2 cellular contexts compared by ENCODE assay signal in the genomic region with DNA sequence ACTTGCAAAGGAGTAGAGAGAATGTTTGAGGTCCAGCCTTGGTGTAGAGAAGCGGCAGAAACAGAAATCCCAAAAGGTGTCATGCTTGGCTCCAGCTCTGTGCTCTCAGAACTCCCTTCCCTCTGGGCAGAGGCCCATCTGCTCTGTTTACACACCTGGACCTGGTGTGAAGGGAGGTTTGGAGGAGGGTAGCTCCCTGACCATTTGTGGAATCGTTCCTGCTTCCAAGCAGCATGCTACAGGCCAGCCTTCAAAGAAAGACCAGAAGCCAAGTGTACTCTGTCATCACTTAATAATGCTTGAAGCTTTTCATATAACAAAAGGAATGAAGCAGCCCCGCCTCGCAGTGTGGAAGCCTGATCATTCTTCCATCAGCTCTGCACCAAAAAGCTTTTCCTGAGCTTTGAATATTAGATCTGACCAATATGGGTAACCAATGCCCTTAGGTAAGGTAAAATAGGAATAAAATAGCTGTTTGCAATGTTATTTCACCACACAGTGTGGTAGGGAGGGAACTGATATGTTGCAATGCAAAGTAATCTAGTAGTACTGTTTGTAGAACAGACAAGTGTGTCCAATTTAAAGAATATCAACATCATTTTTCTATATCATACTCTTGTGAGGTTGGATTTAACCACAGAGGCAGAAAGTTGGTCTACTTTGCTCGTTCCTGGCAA.
TF ChIP-seq lines count a peak whose summit lies in the region.

No MANE protein-coding gene starts in this region.

TF ChIP-seq in GM23338, 12 proteins besides CTCF, POLR2A, EP300 and RAD21 (continued from another document and continues in another):
- TF ChIP-seq, protein P1, sequence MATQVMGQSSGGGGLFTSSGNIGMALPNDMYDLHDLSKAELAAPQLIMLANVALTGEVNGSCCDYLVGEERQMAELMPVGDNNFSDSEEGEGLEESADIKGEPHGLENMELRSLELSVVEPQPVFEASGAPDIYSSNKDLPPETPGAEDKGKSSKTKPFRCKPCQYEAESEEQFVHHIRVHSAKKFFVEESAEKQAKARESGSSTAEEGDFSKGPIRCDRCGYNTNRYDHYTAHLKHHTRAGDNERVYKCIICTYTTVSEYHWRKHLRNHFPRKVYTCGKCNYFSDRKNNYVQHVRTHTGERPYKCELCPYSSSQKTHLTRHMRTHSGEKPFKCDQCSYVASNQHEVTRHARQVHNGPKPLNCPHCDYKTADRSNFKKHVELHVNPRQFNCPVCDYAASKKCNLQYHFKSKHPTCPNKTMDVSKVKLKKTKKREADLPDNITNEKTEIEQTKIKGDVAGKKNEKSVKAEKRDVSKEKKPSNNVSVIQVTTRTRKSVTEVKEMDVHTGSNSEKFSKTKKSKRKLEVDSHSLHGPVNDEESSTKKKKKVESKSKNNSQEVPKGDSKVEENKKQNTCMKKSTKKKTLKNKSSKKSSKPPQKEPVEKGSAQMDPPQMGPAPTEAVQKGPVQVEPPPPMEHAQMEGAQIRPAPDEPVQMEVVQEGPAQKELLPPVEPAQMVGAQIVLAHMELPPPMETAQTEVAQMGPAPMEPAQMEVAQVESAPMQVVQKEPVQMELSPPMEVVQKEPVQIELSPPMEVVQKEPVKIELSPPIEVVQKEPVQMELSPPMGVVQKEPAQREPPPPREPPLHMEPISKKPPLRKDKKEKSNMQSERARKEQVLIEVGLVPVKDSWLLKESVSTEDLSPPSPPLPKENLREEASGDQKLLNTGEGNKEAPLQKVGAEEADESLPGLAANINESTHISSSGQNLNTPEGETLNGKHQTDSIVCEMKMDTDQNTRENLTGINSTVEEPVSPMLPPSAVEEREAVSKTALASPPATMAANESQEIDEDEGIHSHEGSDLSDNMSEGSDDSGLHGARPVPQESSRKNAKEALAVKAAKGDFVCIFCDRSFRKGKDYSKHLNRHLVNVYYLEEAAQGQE (IDR thresholded peaks at IDR 0.05; ENCODE audit: unreplicated experiment), result no peak
- TF ChIP-seq NANOG (IDR thresholded peaks at IDR 0.05; ENCODE audit: borderline replicate concordance) (no peak), STAT1 (IDR thresholded peaks at IDR 0.05; ENCODE audit: unreplicated experiment) (no peak), ETS1 (IDR thresholded peaks at IDR 0.05) (no peak), EZH2 (IDR thresholded peaks at IDR 0.05; ENCODE audit: low read depth, unreplicated experiment) (no peak), ZNF331 (CRISPR knock-in tag; IDR thresholded peaks at IDR 0.05; ENCODE audit: low read depth) (no peak), EZH2phosphoT487 (IDR thresholded peaks at IDR 0.05; ENCODE audit: unreplicated experiment) (no peak), ZNF114 (CRISPR knock-in tag; IDR thresholded peaks at IDR 0.05) (no peak), POLR2AphosphoS5 (IDR thresholded peaks at IDR 0.05; ENCODE audit: low read depth) (no peak)

TF ChIP-seq in liver, 16 proteins besides CTCF, POLR2A, EP300 and RAD21 (continued from another document):
- TF ChIP-seq ZBTB33 (IDR thresholded peaks at IDR 0.05) (peak; percentile 36), YY1 (IDR thresholded peaks at IDR 0.05) (peak; percentile 60), HNF4A (conservative IDR thresholded peaks at IDR 0.05) (peak; percentile 34 to 62), FOXA2 (IDR thresholded peaks at IDR 0.05) (peak; percentile 86), HNF4G (IDR thresholded peaks at IDR 0.05) (no peak), RXRA (IDR thresholded peaks at IDR 0.05) (peak; percentile 31 to 50), JUND (IDR thresholded peaks at IDR 0.05) (no peak), FOXA1 (IDR thresholded peaks at IDR 0.05) (peak; percentile 70), GABPA (IDR thresholded peaks at IDR 0.05 in 1 of 2, conservative IDR thresholded peaks at IDR 0.05 in 1 of 2) (no peak), SP1 (IDR thresholded peaks at IDR 0.05) (peak; percentile 63)
- TF ChIP-seq, protein P2, sequence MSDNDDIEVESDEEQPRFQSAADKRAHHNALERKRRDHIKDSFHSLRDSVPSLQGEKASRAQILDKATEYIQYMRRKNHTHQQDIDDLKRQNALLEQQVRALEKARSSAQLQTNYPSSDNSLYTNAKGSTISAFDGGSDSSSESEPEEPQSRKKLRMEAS (IDR thresholded peaks at IDR 0.05), result no peak
- TF ChIP-seq, protein P3, sequence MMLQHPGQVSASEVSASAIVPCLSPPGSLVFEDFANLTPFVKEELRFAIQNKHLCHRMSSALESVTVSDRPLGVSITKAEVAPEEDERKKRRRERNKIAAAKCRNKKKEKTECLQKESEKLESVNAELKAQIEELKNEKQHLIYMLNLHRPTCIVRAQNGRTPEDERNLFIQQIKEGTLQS (IDR thresholded peaks at IDR 0.05), result no peak
